Comparison of ENCODE assay signal across 8 cellular contexts in the genomic region with DNA sequence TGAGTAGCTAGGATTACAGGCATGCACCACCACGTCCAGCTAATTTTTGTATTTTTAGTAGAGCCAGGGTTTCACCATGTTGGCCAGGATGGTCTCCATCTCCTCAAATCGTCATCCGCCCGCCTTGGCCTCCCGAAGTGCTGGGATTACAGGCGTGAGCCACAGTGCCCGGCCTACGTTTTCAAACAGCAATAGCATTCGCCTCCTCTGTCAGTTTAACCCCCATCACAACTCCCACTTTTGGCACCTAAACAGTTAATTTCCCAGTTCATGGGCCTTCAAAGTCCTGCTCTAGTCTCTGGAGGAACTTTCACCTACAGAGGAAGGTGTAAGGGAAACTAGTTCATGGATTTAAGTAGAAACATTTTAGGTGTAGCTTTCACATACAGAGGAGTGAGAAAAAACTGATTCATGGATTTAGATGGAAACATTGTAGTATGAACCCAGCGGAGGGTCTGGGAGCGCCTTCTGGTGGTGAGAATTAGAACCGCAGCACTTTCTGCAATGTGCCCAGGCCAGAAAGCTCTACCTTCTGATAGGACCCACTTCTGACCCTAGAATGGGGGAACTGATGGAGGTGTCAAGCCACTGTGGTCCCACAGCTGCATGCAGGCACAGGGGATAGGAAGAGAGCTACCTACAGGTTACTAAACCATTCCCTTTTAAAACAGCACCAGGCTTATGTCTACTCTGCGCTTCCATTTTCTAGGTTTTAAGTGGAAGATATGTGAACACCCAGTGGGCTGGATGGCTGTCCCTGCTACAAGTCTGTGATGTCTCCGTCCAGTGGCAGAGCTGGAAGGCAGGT. TPM values are rescaled to one million over a fixed set of nuclear protein-coding genes. Genes with fewer than 3 reads are reported as not detected.
DNase-seq lines count a peak whose midpoint lies in the region; ATAC-seq, FAIRE-seq and TF ChIP-seq lines count a peak whose summit lies in the region.

No MANE protein-coding gene starts in this region.

- intact Hi-C loops in breast epithelium (cut with DNase I; ENCODE audit: low total_unique reads): loop anchor here (1.0 kb wide), 1 partner anchor 96 kb away; no protein-coding TSS in a partner anchor

- H3K4me2 ChIP-seq in keratinocyte (ENCODE audit: control insufficient read depth, extremely low read depth, insufficient read depth, low read depth, low read length): no peak overlapping the region

- H3K9ac ChIP-seq in keratinocyte (ENCODE audit: control insufficient read depth, extremely low read depth, insufficient read depth, low read length): no peak overlapping the region

- no peak overlapping the region for H2AFZ ChIP-seq in keratinocyte (ENCODE audit: control insufficient read depth, low read length)

- H3K4me1 ChIP-seq in breast epithelium (peaks cover 0 to 7% of the 10 kb centered on the region in 2 donors), keratinocyte (ENCODE audit: control insufficient read depth, extremely low read depth, insufficient read depth, low read length) (peaks cover 20% of the 10 kb centered on the region)

- dilution Hi-C loops in keratinocyte (cut with MboI; ENCODE audit: extremely low pct_ligation_motif_present, low sequenced_read_pairs): no loop called here

- FAIRE-seq in keratinocyte (lab: Jason Lieb, UNC): peak; percentile 69

- H3K9me3 ChIP-seq in breast epithelium: no peaks in the 10 kb centered on the region
- no peaks in the 10 kb centered on the region for H3K9me3 ChIP-seq in keratinocyte (ENCODE audit: control insufficient read depth, low read depth, low read length)

- no peak for TF ChIP-seq POLR2A in breast epithelium (IDR thresholded peaks at IDR 0.05)

- H3K79me2 ChIP-seq in keratinocyte (ENCODE audit: control insufficient read depth, insufficient read depth, low read length): no peaks in the 10 kb centered on the region

- TF ChIP-seq CTCF in WI38 (IDR thresholded peaks at IDR 0.05; ENCODE audit: low read depth, low read length): peak; percentile 95
- TF ChIP-seq CTCF in breast epithelium (IDR thresholded peaks at IDR 0.05): peak; percentile 91 to 92 (median 92)
- peak; percentile 89 to 98 (median 94) for TF ChIP-seq CTCF in keratinocyte (optimal IDR thresholded peaks at IDR 0.05 in 1 of 3, IDR thresholded peaks at IDR 0.05 in 1 of 3, conservative IDR thresholded peaks at IDR 0.05 in 1 of 3; ENCODE audit: extremely low read depth in 1 of 3, insufficient read depth in 2 of 3, low read length in 3 of 3)

- H3K36me3 ChIP-seq in breast epithelium (no peaks in the 10 kb centered on the region), keratinocyte (ENCODE audit: control insufficient read depth in 2 of 2, extremely low read depth in 1 of 2, insufficient read depth in 2 of 2, low read length in 2 of 2) (no peaks in the 10 kb centered on the region)

- no peaks in the 10 kb centered on the region for H3K9me1 ChIP-seq in keratinocyte (ENCODE audit: control insufficient read depth, extremely low read depth, insufficient read depth, low read length)

- H3K27me3 ChIP-seq in breast epithelium (no peaks in the 10 kb centered on the region), keratinocyte (ENCODE audit: control insufficient read depth, extremely low read depth, insufficient read depth, low read length) (no peaks in the 10 kb centered on the region)

- no peak for ATAC-seq in GM21360 (IDR thresholded peaks at IDR 0.05; ENCODE audit: unreplicated experiment)

- DNase-seq in NCI-H2171 treated with DMSO at 0.1 percent for 48 hours (lab: John Stamatoyannopoulos, UW) (peak; percentile 65), NCI-H2171 (lab: John Stamatoyannopoulos, UW) (no peak), NCI-H1930 (lab: John Stamatoyannopoulos, UW) (peak; percentile 13 to 58), breast epithelium (ENCODE audit: low spot score in 2 of 2) (peak; percentile 46 to 74), keratinocyte (ENCODE audit: low read depth, low spot score) (no peak)
- DNase-seq in stimulated activated CD4-positive, alpha-beta T cell treated with anti-CD3 and anti-CD28 coated beads, Interleukin-2, amount 100 ng/mL, for 24 hours: peak; percentile 85

- H4K20me1 ChIP-seq in keratinocyte (ENCODE audit: control insufficient read depth, extremely low read depth, insufficient read depth, low read length): no peaks in the 10 kb centered on the region

- H3K4me3 ChIP-seq in WI38 (ENCODE audit: low read depth, low read length): no peak overlapping the region
- H3K4me3 ChIP-seq in breast epithelium: no peak overlapping the region
- H3K4me3 ChIP-seq in keratinocyte (ENCODE audit: control insufficient read depth in 2 of 3, extremely low read depth in 1 of 3, insufficient read depth in 2 of 3, low read depth in 1 of 3, low read length in 3 of 3): no peak overlapping the region

- H3K27ac ChIP-seq in breast epithelium (no peak overlapping the region), keratinocyte (ENCODE audit: control insufficient read depth, insufficient read depth, low read length) (no peak overlapping the region)

RNA-seq across cellular contexts. Expression of a gene that starts 12.0 kb away (rescaled TPM):
- total RNA-seq in breast epithelium: 10 to 100 TPM in 2 of 3 donors, 1 to 10 TPM in 1; 2.6 to 11.0 (median 10.5) TPM
- 0.05 to 0.10 TPM (median 0.08 TPM) in 3 replicates for polyA plus RNA-seq in keratinocyte
- 0.31 TPM for polyA plus RNA-seq in keratinocyte (2011; ENCODE audit: low read depth)
- polyA plus RNA-seq in keratinocyte (2011; cell fraction: cytosol; rRNA removed): 0.02 and 0.04 TPM in 2 replicates
- polyA plus RNA-seq in keratinocyte (2011; cell fraction: nucleus; rRNA removed): 0.04 and 0.09 TPM in 2 replicates
- 0.11 and 0.28 TPM in 2 replicates for polyA plus RNA-seq in keratinocyte (2012; ENCODE audit: low replicate concordance)
- not detected in 3 replicates for polyA minus RNA-seq in keratinocyte
- not detected for polyA minus RNA-seq in keratinocyte (2011; cell fraction: cytosol; rRNA and poly(A)+ RNA removed)
- not detected in 2 replicates for polyA minus RNA-seq in keratinocyte (2011; cell fraction: nucleus; rRNA and poly(A)+ RNA removed)

Comparison
In these comparisons a context has a peak if more than half of its experiments do, and no peak if none do; other contexts are left out.
1. DNase-seq: peak in NCI-H2171 treated with DMSO at 0.1 percent for 48 hours (single experiment), NCI-H1930 (2 of 2), breast epithelium (2 of 2) and stimulated activated CD4-positive, alpha-beta T cell treated with anti-CD3 and anti-CD28 coated beads, Interleukin-2, amount 100 ng/mL, for 24 hours (2 of 2); none in NCI-H2171 (single experiment) and keratinocyte (single experiment).
2. Peak in every context shown above with its lines, with median percentiles within 50 percentile points of each other: CTCF ChIP-seq.